Comparison of ENCODE assay signal across 15 cellular contexts in the genomic region with DNA sequence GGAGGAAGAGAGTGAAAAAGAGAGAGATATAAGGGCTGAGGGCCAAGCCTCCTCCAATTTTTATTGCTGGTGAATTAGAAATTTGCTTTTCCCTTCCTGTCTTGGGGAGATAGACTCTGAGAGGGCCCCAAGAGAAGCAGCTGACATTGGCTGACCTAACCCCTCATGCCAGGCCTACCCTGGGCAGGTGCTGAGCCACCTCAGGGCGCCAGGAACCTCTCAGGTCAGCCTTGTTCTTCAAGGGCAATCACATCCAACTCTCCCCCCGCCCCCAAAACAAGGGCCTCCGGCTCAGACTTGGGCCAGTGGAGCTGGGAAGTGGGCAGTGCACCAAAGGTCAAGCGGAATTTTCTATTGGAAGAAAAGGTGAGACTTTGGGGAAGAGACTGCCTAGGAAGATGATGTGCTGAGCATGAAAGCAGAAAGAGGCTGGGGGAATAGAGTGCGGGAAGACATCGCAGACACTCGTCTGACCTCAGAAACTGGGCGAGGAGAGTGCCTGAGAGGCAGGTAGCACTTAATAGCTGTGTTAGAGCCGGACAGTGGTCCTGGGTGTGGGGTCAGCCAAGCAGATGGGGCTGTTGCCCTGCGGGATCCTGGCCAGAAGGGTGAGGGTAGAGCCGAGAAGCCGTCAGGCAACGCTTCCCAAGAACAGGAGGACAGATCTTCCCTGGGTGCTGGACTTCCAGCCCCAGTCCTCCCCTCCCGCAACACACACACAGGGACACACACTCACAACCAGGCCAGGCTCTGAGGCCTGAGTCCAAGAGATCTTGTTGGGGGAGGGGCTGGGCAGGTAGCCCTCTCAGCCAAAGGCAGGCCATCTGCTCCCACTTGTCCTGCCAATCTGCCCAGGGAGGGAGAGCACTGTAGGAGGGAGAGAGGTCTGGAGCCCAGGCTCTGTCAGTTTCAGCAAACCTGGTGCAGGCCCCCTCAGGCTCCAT.
DNase-seq lines count a peak whose midpoint lies in the region; ATAC-seq and TF ChIP-seq lines count a peak whose summit lies in the region.
"Had no signal": no experiment of that assay in that cellular context is flagged by ENCODE, and none has a peak within 500 bp of the region (broad histone marks: within the 10 kb centered on the region; RNA-seq: fewer than 3 reads in every experiment).

No MANE protein-coding gene starts in this region.

- DNase-seq in DMS 273 treated with DMSO at 0.1 percent for 48 hours (lab: John Stamatoyannopoulos, UW) (peak; percentile 58), NCI-H1092 treated with DMSO at 0.1 percent for 48 hours (lab: John Stamatoyannopoulos, UW) (peak; percentile 66), SHP77 treated with DMSO at 0.1 percent for 48 hours (lab: John Stamatoyannopoulos, UW) (peak; percentile 77), NOMO-1 treated with dmso at 0.1 percent for 144 hours (lab: John Stamatoyannopoulos, UW; ENCODE audit: unreplicated experiment) (no peak), HEK293T (ENCODE audit: extremely low spot score) (no peak)
- no peak for DNase-seq in activated CD4-positive, alpha-beta T cell treated with anti-CD3 and anti-CD28 coated beads, Interleukin-2, amount 50 U/mL, for 4 hours
- DNase-seq: activated effector memory CD4-positive, alpha-beta T cell treated with anti-CD3 and anti-CD28 coated beads, Interleukin-2, amount 50 U/mL, for 16 hours; cortex of kidney; DND-41; IMR-90; MV-4-11 had no signal

- H3K27ac Mint-ChIP-seq in nephron: peak overlapping the region; percentile 59 to 89 (median 82)
- H3K27ac Mint-ChIP-seq: B cell had no signal

- no peaks in the 10 kb centered on the region for H3K9me3 Mint-ChIP-seq in nephron

- peaks cover 10% of the 10 kb centered on the region for H3K27me3 Mint-ChIP-seq in nephron (ENCODE audit: low read depth)

- peaks cover 32% of the 10 kb centered on the region for H3K4me1 Mint-ChIP-seq in nephron

- H3K36me3 Mint-ChIP-seq in nephron (ENCODE audit: low read depth): no peaks in the 10 kb centered on the region

- no peak for ATAC-seq in HG03565 (IDR thresholded peaks at IDR 0.05; ENCODE audit: unreplicated experiment)
- ATAC-seq: Panc1 had no signal

- POLR2A ChIA-PET in HEK293T (lab: Yijun Ruan, JAX): interaction anchor here (0.6 to 1.0 kb wide), 3 partner anchors 10 to 544 kb away, joined by 3 to 4 read pairs (median 4); partner anchors contain the start of gene LZTS3

- CTCF ChIA-PET in HEK293T (lab: Yijun Ruan, JAX): no interaction called here

- no peak for TF ChIP-seq CTCF in nephron (IDR thresholded peaks at IDR 0.05; ENCODE audit: unreplicated experiment in 3 of 3)

- H3K4me3 Mint-ChIP-seq in nephron: peak overlapping the region in 1 of 3 experiments; percentile 24
- H3K4me3 Mint-ChIP-seq: B cell had no signal

TF ChIP-seq in HEK293T, 16 proteins besides CTCF, POLR2A, EP300 and RAD21:
- TF ChIP-seq NFRKB (IDR thresholded peaks at IDR 0.05) (no peak), LEF1 (IDR thresholded peaks at IDR 0.05; ENCODE audit: borderline replicate concordance) (no peak), TARDBP (IDR thresholded peaks at IDR 0.05) (no peak), CTBP1 (IDR thresholded peaks at IDR 0.05; ENCODE audit: borderline replicate concordance) (no peak), FOXM1 (IDR thresholded peaks at IDR 0.05; ENCODE audit: borderline replicate concordance) (no peak), FOXK2 (IDR thresholded peaks at IDR 0.05) (no peak), FOXA1 (IDR thresholded peaks at IDR 0.05) (no peak), L3MBTL2 (conservative IDR thresholded peaks at IDR 0.05) (no peak), BHLHE40 (IDR thresholded peaks at IDR 0.05; ENCODE audit: borderline replicate concordance) (no peak)
- TF ChIP-seq, protein P1, sequence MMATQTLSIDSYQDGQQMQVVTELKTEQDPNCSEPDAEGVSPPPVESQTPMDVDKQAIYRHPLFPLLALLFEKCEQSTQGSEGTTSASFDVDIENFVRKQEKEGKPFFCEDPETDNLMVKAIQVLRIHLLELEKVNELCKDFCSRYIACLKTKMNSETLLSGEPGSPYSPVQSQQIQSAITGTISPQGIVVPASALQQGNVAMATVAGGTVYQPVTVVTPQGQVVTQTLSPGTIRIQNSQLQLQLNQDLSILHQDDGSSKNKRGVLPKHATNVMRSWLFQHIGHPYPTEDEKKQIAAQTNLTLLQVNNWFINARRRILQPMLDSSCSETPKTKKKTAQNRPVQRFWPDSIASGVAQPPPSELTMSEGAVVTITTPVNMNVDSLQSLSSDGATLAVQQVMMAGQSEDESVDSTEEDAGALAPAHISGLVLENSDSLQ (IDR thresholded peaks at IDR 0.05): no peak

Comparison
In these comparisons a context has a peak if more than half of its experiments do, and no peak if none do; other contexts are left out.
1. DNase-seq: peak in DMS 273 treated with DMSO at 0.1 percent for 48 hours (single experiment), NCI-H1092 treated with DMSO at 0.1 percent for 48 hours (single experiment) and SHP77 treated with DMSO at 0.1 percent for 48 hours (single experiment); none in activated CD4-positive, alpha-beta T cell treated with anti-CD3 and anti-CD28 coated beads, Interleukin-2, amount 50 U/mL, for 4 hours (0 of 2), NOMO-1 treated with dmso at 0.1 percent for 144 hours (single experiment) and HEK293T (single experiment).